8 cellular contexts compared by ENCODE assay signal in the genomic region with DNA sequence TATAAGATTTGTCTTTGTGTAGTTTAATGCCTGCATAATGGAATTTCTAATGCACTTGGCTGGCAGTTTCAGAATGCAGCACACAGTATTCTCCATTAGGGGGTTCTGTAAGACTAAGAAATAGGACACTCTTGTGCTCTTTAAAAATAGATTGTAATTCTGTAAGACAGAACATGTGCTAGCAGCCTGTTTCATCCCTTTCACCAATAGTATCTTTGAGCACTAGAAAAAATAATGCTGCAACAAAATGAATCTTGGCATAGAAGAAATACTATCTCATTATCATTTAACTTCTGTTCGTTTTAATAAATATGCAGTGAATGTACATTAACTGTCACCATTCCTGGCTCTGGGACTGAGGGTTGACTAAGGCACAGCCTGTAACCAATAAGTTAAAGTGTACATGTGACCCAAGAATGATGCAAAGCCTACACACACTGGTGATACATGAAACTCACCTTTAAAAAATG. TPM values are rescaled to one million over a fixed set of nuclear protein-coding genes. Genes with fewer than 3 reads are reported as not detected.
DNase-seq lines count a peak whose midpoint lies in the region; ATAC-seq, FAIRE-seq and TF ChIP-seq lines count a peak whose summit lies in the region.

No MANE protein-coding gene starts in this region.

- POLR2A ChIA-PET in AG04450 (lab: Yijun Ruan, JAX), result interaction anchor here (0.6 kb wide), 1 partner anchor 406 kb away, joined by 3 read pairs; no protein-coding TSS in a partner anchor

- intact Hi-C loops in vagina (cut with DNase I), result no loop called here

- TF ChIP-seq POLR2A in vagina (IDR thresholded peaks at IDR 0.05), result no peak

- TF ChIP-seq CTCF in AG04450 (IDR thresholded peaks at IDR 0.05; ENCODE audit: low read depth, low read length) (peak; percentile 77), bronchial epithelial cell (IDR thresholded peaks at IDR 0.05; ENCODE audit: insufficient read depth, low read length, severe bottlenecking) (peak; percentile 51), liver (IDR thresholded peaks at IDR 0.05; ENCODE audit: low read depth, low read length, missing input control) (peak; percentile 81), vagina (IDR thresholded peaks at IDR 0.05) (peak; percentile 37 to 66 (median 46))

- CTCF ChIA-PET in AG04450 (lab: Charles Lee), result interaction anchor here (0.8 to 2.9 kb wide), 15 partner anchors 10 to 727 kb away, joined by 3 to 72 read pairs (median 4); no protein-coding TSS in a partner anchor

- H3K4me3 ChIP-seq in AG04450 (ENCODE audit: low read depth, low read length) (no peak overlapping the region), bronchial epithelial cell (ENCODE audit: low read depth, low read length) (no peak overlapping the region), liver (ENCODE audit: low read depth in 1 of 3, low read length in 3 of 3) (no peak overlapping the region), vagina (no peak overlapping the region)

- H3K9me3 ChIP-seq in AG04450 (ENCODE audit: control insufficient read depth, insufficient read depth, low read length) (no peaks in the 10 kb centered on the region), liver (ENCODE audit: control insufficient read depth in 4 of 4, low read length in 3 of 4) (no peaks in the 10 kb centered on the region), vagina (no peaks in the 10 kb centered on the region)

- no peak overlapping the region for H3K9ac ChIP-seq in liver (ENCODE audit: low read depth in 1 of 2, low read length in 2 of 2)

- peak; percentile 89 to 98 for TF ChIP-seq RAD21 in liver (IDR thresholded peaks at IDR 0.05)

- no peak for FAIRE-seq in bronchial epithelial cell (lab: Jason Lieb, UNC)

- DNase-seq in AG04450 (ENCODE audit: low read depth, low spot score), result peak; percentile 18
- DNase-seq in NCI-H82 treated with DMSO at 0.1 percent for 48 hours (lab: John Stamatoyannopoulos, UW; ENCODE audit: unreplicated experiment), result peak; percentile 35
- peak; percentile 62 for DNase-seq in bronchial epithelial cell (ENCODE audit: low read depth)
- no peak for DNase-seq in vagina (ENCODE audit: extremely low spot score in 2 of 2)

- H3K27me3 ChIP-seq in AG04450 (ENCODE audit: control insufficient read depth, insufficient read depth, low read length), result peaks cover 16% of the 10 kb centered on the region
- no peaks in the 10 kb centered on the region for H3K27me3 ChIP-seq in bronchial epithelial cell (ENCODE audit: control insufficient read depth, insufficient read depth, low read length)
- no peaks in the 10 kb centered on the region for H3K27me3 ChIP-seq in liver (ENCODE audit: control insufficient read depth in 4 of 4, insufficient read depth in 4 of 4, low read length in 3 of 4)
- H3K27me3 ChIP-seq in vagina, result no peaks in the 10 kb centered on the region

- WGBS in liver, result 17% methylated on average over 1 of the region's 1 CpG

- H3K36me3 ChIP-seq in bronchial epithelial cell (ENCODE audit: control insufficient read depth, insufficient read depth, low read length) (no peaks in the 10 kb centered on the region), liver (ENCODE audit: control insufficient read depth in 4 of 4, insufficient read depth in 3 of 4, low read depth in 1 of 4, low read length in 3 of 4) (peaks cover 0 to 4% (median 0%) of the 10 kb centered on the region in 4 donors), vagina (no peaks in the 10 kb centered on the region)

- H3K27ac ChIP-seq in AG04450 (ENCODE audit: low read depth, low read length), result no peak overlapping the region
- H3K27ac ChIP-seq in liver (ENCODE audit: low read depth in 1 of 2, low read length in 2 of 2), result no peak overlapping the region
- no peak overlapping the region for H3K27ac ChIP-seq in vagina

- H3K4me1 ChIP-seq in liver (ENCODE audit: control insufficient read depth in 4 of 4, insufficient read depth in 4 of 4, low read length in 3 of 4), result peaks cover 0 to 29% (median 10%) of the 10 kb centered on the region in 4 donors
- H3K4me1 ChIP-seq in vagina, result peaks cover 21% of the 10 kb centered on the region

- ATAC-seq in GM18499 (IDR thresholded peaks at IDR 0.05; ENCODE audit: insufficient read depth, unreplicated experiment), result peak; percentile 67
- peak; percentile 84 for ATAC-seq in HG03378 (IDR thresholded peaks at IDR 0.05; ENCODE audit: unreplicated experiment)
- ATAC-seq in GM19324 (IDR thresholded peaks at IDR 0.05; ENCODE audit: low FRiP score, unreplicated experiment), result no peak

TF ChIP-seq in liver, 16 proteins besides CTCF, POLR2A, EP300 and RAD21:
- TF ChIP-seq SP1 (IDR thresholded peaks at IDR 0.05) (peak; percentile 24), MAX (IDR thresholded peaks at IDR 0.05) (peak; percentile 50), REST (IDR thresholded peaks at IDR 0.05) (no peak)
- TF ChIP-seq, protein P1, sequence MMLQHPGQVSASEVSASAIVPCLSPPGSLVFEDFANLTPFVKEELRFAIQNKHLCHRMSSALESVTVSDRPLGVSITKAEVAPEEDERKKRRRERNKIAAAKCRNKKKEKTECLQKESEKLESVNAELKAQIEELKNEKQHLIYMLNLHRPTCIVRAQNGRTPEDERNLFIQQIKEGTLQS (IDR thresholded peaks at IDR 0.05), result no peak
- TF ChIP-seq, protein P2, sequence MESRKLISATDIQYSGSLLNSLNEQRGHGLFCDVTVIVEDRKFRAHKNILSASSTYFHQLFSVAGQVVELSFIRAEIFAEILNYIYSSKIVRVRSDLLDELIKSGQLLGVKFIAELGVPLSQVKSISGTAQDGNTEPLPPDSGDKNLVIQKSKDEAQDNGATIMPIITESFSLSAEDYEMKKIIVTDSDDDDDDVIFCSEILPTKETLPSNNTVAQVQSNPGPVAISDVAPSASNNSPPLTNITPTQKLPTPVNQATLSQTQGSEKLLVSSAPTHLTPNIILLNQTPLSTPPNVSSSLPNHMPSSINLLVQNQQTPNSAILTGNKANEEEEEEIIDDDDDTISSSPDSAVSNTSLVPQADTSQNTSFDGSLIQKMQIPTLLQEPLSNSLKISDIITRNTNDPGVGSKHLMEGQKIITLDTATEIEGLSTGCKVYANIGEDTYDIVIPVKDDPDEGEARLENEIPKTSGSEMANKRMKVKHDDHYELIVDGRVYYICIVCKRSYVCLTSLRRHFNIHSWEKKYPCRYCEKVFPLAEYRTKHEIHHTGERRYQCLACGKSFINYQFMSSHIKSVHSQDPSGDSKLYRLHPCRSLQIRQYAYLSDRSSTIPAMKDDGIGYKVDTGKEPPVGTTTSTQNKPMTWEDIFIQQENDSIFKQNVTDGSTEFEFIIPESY (IDR thresholded peaks at IDR 0.05), result no peak

RNA-seq across cellular contexts. Expression of gene ZNF622, which starts 23.8 kb away (rescaled TPM):
- polyA plus RNA-seq in AG04450 (2011; rRNA removed) (19.8 and 21.5 TPM in 2 replicates), liver (10 to 100 TPM; 16.1 to 16.6 TPM)
- 15.4 and 15.5 TPM in 2 replicates for polyA minus RNA-seq in AG04450 (2011; rRNA and poly(A)+ RNA removed)
- total RNA-seq in bronchial epithelial cell (59.9 and 72.7 TPM in 2 replicates), liver (10 to 100 TPM; 12.8 to 18.7 TPM), vagina (19.4 TPM)

Comparison
In these comparisons a context has a peak if more than half of its experiments do, and no peak if none do; other contexts are left out.
1. DNase-seq: peak in AG04450 (single experiment), NCI-H82 treated with DMSO at 0.1 percent for 48 hours (single experiment) and bronchial epithelial cell (single experiment); none in vagina (0 of 2).
2. Peak in every context shown above with its lines, with median percentiles within 50 percentile points of each other: CTCF ChIP-seq.